ENCODE assay signal across 19 cellular contexts in genomic region chr2:29254-29653, GRCh38. TPM values are rescaled to one million over a fixed set of nuclear protein-coding genes. Genes with fewer than 3 reads are reported as not detected.
A peak's percentile ranks its signal among the peaks of the same experiment; 100 is the strongest.
DNase-seq lines count a peak whose midpoint lies in the region; ATAC-seq and TF ChIP-seq lines count a peak whose summit lies in the region.
"Had no signal": no experiment of that assay in that cellular context is flagged by ENCODE, and none has a peak within 500 bp of the region (broad histone marks: within the 10 kb centered on the region; RNA-seq: fewer than 3 reads in every experiment).

No MANE protein-coding gene starts in this region.

- no peak overlapping the region for H3K4me3 ChIP-seq in breast epithelium
- H3K4me3 ChIP-seq in left lung: no peak overlapping the region
- H3K4me3 ChIP-seq in upper lobe of right lung: no peak overlapping the region
- H3K4me3 ChIP-seq: PC-9 had no signal

- H3K36me3 Mint-ChIP-seq in MCF 10A (ENCODE audit: insufficient read depth, unreplicated experiment): no peaks in the 10 kb centered on the region
- H3K36me3 Mint-ChIP-seq in activated T-helper 1 cell treated with anti-CD3 and anti-CD28 coated beads, Interleukin-12 subunit alpha, Interleukin-12 subunit beta, Interleukin-2, Interleukin-4 antibody, amounts not matched to agents 30 ng/mL and 10 ng/mL and 1 ng/mL, durations not matched to agents 14 hours and 24 hours and 36 hours (ENCODE audit: low read depth): peaks cover 8% of the 10 kb centered on the region

- POLR2A ChIA-PET in MCF 10A (lab: Yijun Ruan, JAX): interaction anchor here (1.1 to 1.8 kb wide), 6 partner anchors 12 to 113 kb away, joined by 4 to 9 read pairs (median 6); partner anchors contain the start of gene FAM110C

- H3K27ac Mint-ChIP-seq in MCF 10A (ENCODE audit: low read depth, unreplicated experiment): peak overlapping the region; percentile 5
- peak overlapping the region; percentile 55 for H3K27ac Mint-ChIP-seq in activated T-helper 1 cell treated with anti-CD3 and anti-CD28 coated beads, Interleukin-12 subunit alpha, Interleukin-12 subunit beta, Interleukin-2, Interleukin-4 antibody, amounts not matched to agents 30 ng/mL and 10 ng/mL and 1 ng/mL, durations not matched to agents 14 hours and 24 hours and 36 hours
- H3K27ac Mint-ChIP-seq: HFFc6 had no signal

- H3K4me1 Mint-ChIP-seq in MCF 10A (ENCODE audit: insufficient read depth, unreplicated experiment): peaks cover 22% of the 10 kb centered on the region
- peaks cover 84% of the 10 kb centered on the region for H3K4me1 Mint-ChIP-seq in activated T-helper 1 cell treated with anti-CD3 and anti-CD28 coated beads, Interleukin-12 subunit alpha, Interleukin-12 subunit beta, Interleukin-2, Interleukin-4 antibody, amounts not matched to agents 30 ng/mL and 10 ng/mL and 1 ng/mL, durations not matched to agents 14 hours and 24 hours and 36 hours (ENCODE audit: low read depth)

- H3K27me3 ChIP-seq in breast epithelium: no peaks in the 10 kb centered on the region
- H3K27me3 ChIP-seq in left lung: no peaks in the 10 kb centered on the region
- no peaks in the 10 kb centered on the region for H3K27me3 ChIP-seq in upper lobe of right lung

- intact Hi-C loops in MCF 10A (cut with micrococcal nuclease): no loop called here
- intact Hi-C loops in breast epithelium (cut with DNase I; ENCODE audit: low total_unique reads): no loop called here
- intact Hi-C loops in activated T-helper 1 cell treated with anti-CD3 and anti-CD28 coated beads, Interleukin-12 subunit alpha, Interleukin-12 subunit beta, Interleukin-2, Interleukin-4 antibody, amounts not matched to agents 30 ng/mL and 10 ng/mL and 1 ng/mL, durations not matched to agents 14 hours and 24 hours and 36 hours (cut with micrococcal nuclease): no loop called here
- intact Hi-C loops in left lung (cut with DNase I): no loop called here
- intact Hi-C loops in upper lobe of right lung (cut with DNase I): no loop called here

- H3K4me1 ChIP-seq in breast epithelium (peaks cover 0 to 2% of the 10 kb centered on the region in 2 donors), left lung (peaks cover 0 to 6% of the 10 kb centered on the region in 2 donors), upper lobe of right lung (peaks cover 21% of the 10 kb centered on the region)

- ATAC-seq in left lung (peak; percentile 55), upper lobe of right lung (peak; percentile 62), GM21381 (IDR thresholded peaks at IDR 0.05; ENCODE audit: unreplicated experiment) (no peak)

- TF ChIP-seq POLR2A in breast epithelium (IDR thresholded peaks at IDR 0.05): no peak

- H3K9me3 ChIP-seq in breast epithelium: no peaks in the 10 kb centered on the region
- no peaks in the 10 kb centered on the region for H3K9me3 ChIP-seq in left lung
- H3K9me3 ChIP-seq in upper lobe of right lung: no peaks in the 10 kb centered on the region

- CTCF ChIA-PET in MCF 10A (lab: Yijun Ruan, JAX): interaction anchor here (1.3 to 4.1 kb wide), 2 partner anchors 11 to 16 kb away, joined by 3 to 29 read pairs; no protein-coding TSS in a partner anchor

- DNase-seq in MCF 10A (ENCODE audit: unreplicated experiment): peak; percentile 65
- DNase-seq in breast epithelium (ENCODE audit: low spot score in 2 of 2): no peak
- DNase-seq in activated T-helper 1 cell treated with anti-CD3 and anti-CD28 coated beads, Interleukin-12 subunit alpha, Interleukin-12 subunit beta, Interleukin-2, Interleukin-4 antibody, amounts not matched to agents 30 ng/mL and 10 ng/mL and 1 ng/mL, durations not matched to agents 14 hours and 24 hours and 36 hours (ENCODE audit: low spot score): no peak
- DNase-seq in left lung: no peak
- no peak for DNase-seq in upper lobe of right lung
- no peak for DNase-seq in CD1c-positive myeloid dendritic cell (ENCODE audit: extremely low spot score)
- DNase-seq: DMS79, H7, HFFc6, KG1, NCI-H1417 treated with DMSO at 0.1 percent for 48 hours, NCI-H187 treated with DMSO at 0.1 percent for 48 hours, NCI-H226, NCI-H524 treated with DMSO at 0.1 percent for 48 hours, PC-9, SIG-M5 had no signal

- H3K27me3 Mint-ChIP-seq in MCF 10A (ENCODE audit: insufficient read depth, unreplicated experiment): no peaks in the 10 kb centered on the region
- no peaks in the 10 kb centered on the region for H3K27me3 Mint-ChIP-seq in activated T-helper 1 cell treated with anti-CD3 and anti-CD28 coated beads, Interleukin-12 subunit alpha, Interleukin-12 subunit beta, Interleukin-2, Interleukin-4 antibody, amounts not matched to agents 30 ng/mL and 10 ng/mL and 1 ng/mL, durations not matched to agents 14 hours and 24 hours and 36 hours (ENCODE audit: insufficient read depth)

- TF ChIP-seq CTCF in MCF 10A (IDR thresholded peaks at IDR 0.05; ENCODE audit: unreplicated experiment) (no peak), breast epithelium (IDR thresholded peaks at IDR 0.05) (no peak), left lung (IDR thresholded peaks at IDR 0.05) (no peak), upper lobe of right lung (IDR thresholded peaks at IDR 0.05) (no peak)

- H3K27ac ChIP-seq in breast epithelium (no peak overlapping the region), left lung (no peak overlapping the region), upper lobe of right lung (no peak overlapping the region)
- H3K27ac ChIP-seq: C4-2B, PC-9, RWPE1 had no signal

- H3K9me3 Mint-ChIP-seq in MCF 10A (ENCODE audit: unreplicated experiment): no peaks in the 10 kb centered on the region
- peaks cover 3% of the 10 kb centered on the region for H3K9me3 Mint-ChIP-seq in activated T-helper 1 cell treated with anti-CD3 and anti-CD28 coated beads, Interleukin-12 subunit alpha, Interleukin-12 subunit beta, Interleukin-2, Interleukin-4 antibody, amounts not matched to agents 30 ng/mL and 10 ng/mL and 1 ng/mL, durations not matched to agents 14 hours and 24 hours and 36 hours

- BruUV-seq in MCF 10A (replicated peaks; lab: Mats Ljungman, UMichigan): no TSS peak

- H3K4me3 Mint-ChIP-seq in MCF 10A (ENCODE audit: unreplicated experiment): no peak overlapping the region
- no peak overlapping the region for H3K4me3 Mint-ChIP-seq in activated T-helper 1 cell treated with anti-CD3 and anti-CD28 coated beads, Interleukin-12 subunit alpha, Interleukin-12 subunit beta, Interleukin-2, Interleukin-4 antibody, amounts not matched to agents 30 ng/mL and 10 ng/mL and 1 ng/mL, durations not matched to agents 14 hours and 24 hours and 36 hours
- H3K4me3 Mint-ChIP-seq: HFFc6 had no signal

- H3K36me3 ChIP-seq in breast epithelium (no peaks in the 10 kb centered on the region), left lung (no peaks in the 10 kb centered on the region), upper lobe of right lung (no peaks in the 10 kb centered on the region)

RNA-seq across cellular contexts. Expression of gene FAM110C, which starts 17.1 kb away (rescaled TPM):
- total RNA-seq in MCF 10A (2022) (8.3 and 10.3 TPM in 2 replicates), breast epithelium (10 to 100 TPM in 1 of 3 donors, 1 to 10 TPM in 2; 1.6 to 30.7 (median 7.2) TPM), left lung (1 to 10 TPM; 2.8 to 5.5 TPM), upper lobe of right lung (4.8 TPM)
- 0.78 and 1.2 TPM in 2 replicates for total RNA-seq in activated T-helper 1 cell treated with anti-CD3 and anti-CD28 coated beads, Interleukin-12 subunit alpha, Interleukin-12 subunit beta, Interleukin-2, Interleukin-4 antibody, amounts not matched to agents 30 ng/mL and 10 ng/mL and 1 ng/mL, durations not matched to agents 14 hours and 24 hours and 36 hours
- total RNA-seq: HFFc6 had no signal
